Comparison of ENCODE assay signal across 18 cellular contexts in the genomic region with DNA sequence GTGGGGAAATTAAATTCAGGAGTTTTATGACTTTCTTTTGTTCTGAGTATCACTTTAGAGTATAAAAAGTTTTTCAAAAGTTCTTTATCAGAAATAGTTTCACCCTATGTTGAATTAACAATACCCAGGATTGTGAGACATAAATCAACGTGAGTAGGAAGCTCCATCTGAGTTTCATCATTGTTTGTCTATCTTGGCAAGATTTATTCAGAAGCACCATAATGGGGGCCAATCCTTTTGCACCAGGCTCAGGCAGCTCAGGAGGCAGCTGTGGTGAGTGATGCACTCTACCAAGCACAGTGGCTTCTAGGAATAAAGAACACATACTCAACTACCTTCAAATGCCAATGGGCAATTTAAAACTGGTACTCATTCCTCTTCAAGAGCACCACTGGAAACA. TPM values are rescaled to one million over a fixed set of nuclear protein-coding genes. Genes with fewer than 3 reads are reported as not detected.
A peak's percentile ranks its signal among the peaks of the same experiment; 100 is the strongest.
DNase-seq lines count a peak whose midpoint lies in the region; ATAC-seq and TF ChIP-seq lines count a peak whose summit lies in the region.
"Had no signal": no experiment of that assay in that cellular context is flagged by ENCODE, and none has a peak within 500 bp of the region (broad histone marks: within the 10 kb centered on the region; RNA-seq: fewer than 3 reads in every experiment).

No MANE protein-coding gene starts in this region.

- peak overlapping the region; percentile 3 for H3K4me3 Mint-ChIP-seq in T-helper 1 cell treated with Interleukin-12 subunit alpha and Interleukin-12 subunit beta and Interleukin-4 antibody, amounts not matched to agents 30 μg/mL and 1 μg/mL, for 36 hours
- H3K4me3 Mint-ChIP-seq in activated T-helper 17 cell treated with anti-CD3 and anti-CD28 coated beads, Interleukin-2, amount 50 U/mL, for 72 hours = no peak overlapping the region
- H3K4me3 Mint-ChIP-seq: immature natural killer cell, nephron progenitor cell had no signal

- H3K27ac Mint-ChIP-seq in T-helper 1 cell treated with Interleukin-12 subunit alpha and Interleukin-12 subunit beta and Interleukin-4 antibody, amounts not matched to agents 30 μg/mL and 1 μg/mL, for 36 hours = peak overlapping the region; percentile 2
- H3K27ac Mint-ChIP-seq in activated T-helper 17 cell treated with anti-CD3 and anti-CD28 coated beads, Interleukin-2, amount 50 U/mL, for 72 hours = no peak overlapping the region
- H3K27ac Mint-ChIP-seq: immature natural killer cell had no signal

- TF ChIP-seq POLR2A in tibial nerve (IDR thresholded peaks at IDR 0.05) = no peak

- H3K4me3 ChIP-seq in HL-60 (replicated peaks; ENCODE audit: insufficient read depth, low read length) (no peak overlapping the region), left lung (no peak overlapping the region), aorta (ENCODE audit: low read length in 2 of 2) (no peak overlapping the region), tibial nerve (no peak overlapping the region)
- H3K4me3 ChIP-seq: BLaER1, upper lobe of right lung had no signal

- no peak for TF ChIP-seq CTCF in HL-60 (IDR thresholded peaks at IDR 0.05; ENCODE audit: insufficient read depth, low read length)
- no peak for TF ChIP-seq CTCF in left lung (IDR thresholded peaks at IDR 0.05)
- TF ChIP-seq CTCF in tibial nerve (IDR thresholded peaks at IDR 0.05) = no peak

- H3K9me3 ChIP-seq in left lung (no peaks in the 10 kb centered on the region), aorta (ENCODE audit: control insufficient read depth, low read length) (no peaks in the 10 kb centered on the region), tibial nerve (no peaks in the 10 kb centered on the region)
- H3K9me3 ChIP-seq: BLaER1, upper lobe of right lung had no signal

- H3K36me3 ChIP-seq in left lung (peaks cover 7 to 38% of the 10 kb centered on the region in 2 donors), aorta (ENCODE audit: control insufficient read depth in 1 of 2, insufficient read depth in 2 of 2, low read length in 1 of 2) (peaks cover 0 to 3% of the 10 kb centered on the region in 2 donors), tibial nerve (peaks cover 0 to 43% (median 0%) of the 10 kb centered on the region in 3 donors)

- H3K27me3 ChIP-seq in HL-60 (ENCODE audit: insufficient read depth, poor library complexity, severe bottlenecking) (no peaks in the 10 kb centered on the region), left lung (no peaks in the 10 kb centered on the region), aorta (ENCODE audit: control insufficient read depth in 1 of 2, insufficient read depth in 2 of 2, low read length in 1 of 2) (no peaks in the 10 kb centered on the region), tibial nerve (no peaks in the 10 kb centered on the region)
- H3K27me3 ChIP-seq: BLaER1, upper lobe of right lung had no signal

- ATAC-seq in activated T-helper 17 cell treated with anti-CD3 and anti-CD28 coated beads, Interleukin-2, amount 50 U/mL, for 72 hours (replicated peaks) = peak; percentile 25
- peak; percentile 77 for ATAC-seq in left lung
- no peak for ATAC-seq in aorta (ENCODE audit: low FRiP score)
- no peak for ATAC-seq in HG02885 (IDR thresholded peaks at IDR 0.05; ENCODE audit: poor library complexity, unreplicated experiment)

- H3K4me1 ChIP-seq in left lung = peaks cover 6 to 47% of the 10 kb centered on the region in 2 donors
- H3K4me1 ChIP-seq in aorta (ENCODE audit: control insufficient read depth in 1 of 2, insufficient read depth in 2 of 2, low read length in 2 of 2) = no peaks in the 10 kb centered on the region
- no peaks in the 10 kb centered on the region for H3K4me1 ChIP-seq in tibial nerve

- no peak for DNase-seq in T-helper 1 cell
- no peak for DNase-seq in HL-60 (ENCODE audit: low read depth in 1 of 2, low spot score in 1 of 2)
- no peak for DNase-seq in left lung
- DNase-seq in aorta = no peak
- DNase-seq in tibial nerve (ENCODE audit: low spot score in 2 of 2) = no peak
- DNase-seq: activated naive CD4-positive, alpha-beta T cell treated with anti-CD3 and anti-CD28 coated beads, Interleukin-2, amount 50 U/mL, for 16 hours; immature natural killer cell; mesenchymal stem cell; NCI-H2171 treated with DMSO at 0.1 percent for 48 hours; nephron progenitor cell; stimulated activated naive CD4-positive, alpha-beta T cell treated with Interleukin-2 at 50 U/mL for 16 hours; SW 1271; upper lobe of right lung had no signal

- H3K9me3 Mint-ChIP-seq in T-helper 1 cell treated with Interleukin-12 subunit alpha and Interleukin-12 subunit beta and Interleukin-4 antibody, amounts not matched to agents 30 μg/mL and 1 μg/mL, for 36 hours = no peaks in the 10 kb centered on the region
- no peaks in the 10 kb centered on the region for H3K9me3 Mint-ChIP-seq in activated T-helper 17 cell treated with anti-CD3 and anti-CD28 coated beads, Interleukin-2, amount 50 U/mL, for 72 hours
- H3K9me3 Mint-ChIP-seq: immature natural killer cell, nephron progenitor cell had no signal

- TF ChIP-seq EP300 in tibial nerve (IDR thresholded peaks at IDR 0.05) = no peak

- intact Hi-C loops in left lung (cut with DNase I) (no loop called here), aorta (cut with DNase I) (no loop called here)

- peaks cover 3% of the 10 kb centered on the region for H3K36me3 Mint-ChIP-seq in T-helper 1 cell treated with Interleukin-12 subunit alpha and Interleukin-12 subunit beta and Interleukin-4 antibody, amounts not matched to agents 30 μg/mL and 1 μg/mL, for 36 hours (ENCODE audit: low read depth)
- peaks cover 26% of the 10 kb centered on the region for H3K36me3 Mint-ChIP-seq in activated T-helper 17 cell treated with anti-CD3 and anti-CD28 coated beads, Interleukin-2, amount 50 U/mL, for 72 hours (ENCODE audit: low read depth)

- 0% methylated on average over 1 of the region's 1 CpG for WGBS in aorta, 2 donors
- 13 to 15% methylated on average over 1 of the region's 1 CpG for WGBS in tibial nerve, 2 donors

- peaks cover 48% of the 10 kb centered on the region for H3K4me1 Mint-ChIP-seq in T-helper 1 cell treated with Interleukin-12 subunit alpha and Interleukin-12 subunit beta and Interleukin-4 antibody, amounts not matched to agents 30 μg/mL and 1 μg/mL, for 36 hours (ENCODE audit: low read depth)
- H3K4me1 Mint-ChIP-seq in activated T-helper 17 cell treated with anti-CD3 and anti-CD28 coated beads, Interleukin-2, amount 50 U/mL, for 72 hours = peaks cover 19% of the 10 kb centered on the region

- peak overlapping the region; percentile 35 for H3K27ac ChIP-seq in HL-60 (replicated peaks)
- H3K27ac ChIP-seq in left lung = peak overlapping the region in 1 of 2 donors; percentile 57
- H3K27ac ChIP-seq in aorta (ENCODE audit: low read depth in 1 of 2, low read length in 2 of 2) = no peak overlapping the region
- H3K27ac ChIP-seq in tibial nerve = no peak overlapping the region
- H3K27ac ChIP-seq: BLaER1, upper lobe of right lung had no signal

- no peaks in the 10 kb centered on the region for H3K27me3 Mint-ChIP-seq in T-helper 1 cell treated with Interleukin-12 subunit alpha and Interleukin-12 subunit beta and Interleukin-4 antibody, amounts not matched to agents 30 μg/mL and 1 μg/mL, for 36 hours (ENCODE audit: low read depth)
- H3K27me3 Mint-ChIP-seq in activated T-helper 17 cell treated with anti-CD3 and anti-CD28 coated beads, Interleukin-2, amount 50 U/mL, for 72 hours = no peaks in the 10 kb centered on the region

RNA-seq across cellular contexts. Expression of a gene that starts 12.0 kb away (rescaled TPM):
- 10 to 100 TPM; 10.8 to 13.2 TPM for total RNA-seq in activated T-helper 17 cell treated with anti-CD3 and anti-CD28 coated beads, Interleukin-2, amount 50 U/mL, for 72 hours
- total RNA-seq in left lung = 100 to 1,000 TPM; 132 to 157 TPM
- 100 to 1,000 TPM in 1 of 2 donors, 10 to 100 TPM in 1; 92.5 to 127 TPM for total RNA-seq in aorta
- polyA plus RNA-seq in aorta = 100 to 1,000 TPM; 101 to 105 TPM
- total RNA-seq in tibial nerve = 100 to 1,000 TPM; 154 to 191 (median 164) TPM

RNA-seq across cellular contexts. Expression of a gene that starts 23.3 kb away (rescaled TPM):
- total RNA-seq in activated T-helper 17 cell treated with anti-CD3 and anti-CD28 coated beads, Interleukin-2, amount 50 U/mL, for 72 hours = 100 to 1,000 TPM; 168 to 217 TPM
- total RNA-seq in left lung = 1 to 10 TPM; 5.3 to 5.6 TPM
- total RNA-seq in aorta = 1 to 10 TPM; 4.0 to 4.3 TPM
- under 1 TPM in 1 of 2 donors, not detected in 1; 0.64 TPM for polyA plus RNA-seq in aorta
- total RNA-seq in tibial nerve = 1 to 10 TPM in 3 of 4 donors, not detected in 1; 1.2 to 1.5 (median 1.4) TPM
- total RNA-seq: A172 had no signal

Comparison
In these comparisons a context has a peak if more than half of its experiments do, and no peak if none do; other contexts are left out.
1. ATAC-seq: peak in activated T-helper 17 cell treated with anti-CD3 and anti-CD28 coated beads, Interleukin-2, amount 50 U/mL, for 72 hours (single experiment) and left lung (single experiment); none in aorta (single experiment) and HG02885 (single experiment).
2. RNA of a gene that starts 12.0 kb away (total RNA-seq): 154 to 191 TPM in tibial nerve, 132 to 157 TPM in left lung and 92.5 to 127 TPM in aorta; 10.8 to 13.2 TPM in activated T-helper 17 cell treated with anti-CD3 and anti-CD28 coated beads, Interleukin-2, amount 50 U/mL, for 72 hours; every median in the first group is over 4 times any median in the second.
3. RNA of a gene that starts 23.3 kb away (total RNA-seq): 168 to 217 TPM in activated T-helper 17 cell treated with anti-CD3 and anti-CD28 coated beads, Interleukin-2, amount 50 U/mL, for 72 hours; 5.3 to 5.6 TPM in left lung, 4.0 to 4.3 TPM in aorta and 1.2 to 1.5 TPM in tibial nerve; every median in the first group is over 10 times any median in the second.